8 cellular contexts compared by ENCODE assay signal in genomic region chr17:48052956-48053757, GRCh38. TPM values are rescaled to one million over a fixed set of nuclear protein-coding genes. Genes with fewer than 3 reads are reported as not detected.
DNase-seq lines count a peak whose midpoint lies in the region; ATAC-seq and TF ChIP-seq lines count a peak whose summit lies in the region.

No MANE protein-coding gene starts in this region.

- peak overlapping the region; percentile 58 for H3K4me2 ChIP-seq in parathyroid adenoma (ENCODE audit: low read length)

- no peaks in the 10 kb centered on the region for H3K27me3 Mint-ChIP-seq in activated CD4-positive, alpha-beta memory T cell treated with anti-CD3 and anti-CD28 coated beads for 36 hours

- H3K4me1 ChIP-seq in gastroesophageal sphincter = peaks cover 16 to 79% (median 57%) of the 10 kb centered on the region in 3 donors
- peaks cover 50% of the 10 kb centered on the region for H3K4me1 ChIP-seq in parathyroid adenoma

- ATAC-seq in gastroesophageal sphincter = peak; percentile 25
- ATAC-seq in GM18519 (IDR thresholded peaks at IDR 0.05; ENCODE audit: low FRiP score, unreplicated experiment) = no peak
- ATAC-seq in HG02840 (IDR thresholded peaks at IDR 0.05; ENCODE audit: low FRiP score, unreplicated experiment) = no peak

- H3K4me3 ChIP-seq in MG63 = no peak overlapping the region
- peak overlapping the region; percentile 8 to 77 for H3K4me3 ChIP-seq in gastroesophageal sphincter
- H3K4me3 ChIP-seq in parathyroid adenoma (ENCODE audit: low read depth, low read length) = peak overlapping the region; percentile 38

- TF ChIP-seq CTCF in C4-2B (conservative IDR thresholded peaks at IDR 0.05) (no peak), gastroesophageal sphincter (IDR thresholded peaks at IDR 0.05) (peak in 1 of 4 experiments; percentile 23), parathyroid adenoma (IDR thresholded peaks at IDR 0.05) (no peak)

- intact Hi-C loops in activated CD4-positive, alpha-beta memory T cell treated with anti-CD3 and anti-CD28 coated beads for 36 hours (cut with micrococcal nuclease) = no loop called here

- H3K27ac Mint-ChIP-seq in activated CD4-positive, alpha-beta memory T cell treated with anti-CD3 and anti-CD28 coated beads for 36 hours = peak overlapping the region; percentile 74

- peak overlapping the region; percentile 55 for H3K27ac ChIP-seq in C4-2B
- peak overlapping the region; percentile 81 to 99 (median 96) for H3K27ac ChIP-seq in gastroesophageal sphincter
- peak overlapping the region; percentile 63 for H3K27ac ChIP-seq in parathyroid adenoma

- TF ChIP-seq EP300 in gastroesophageal sphincter (IDR thresholded peaks at IDR 0.05) = no peak

- POLR2A ChIA-PET in activated CD4-positive, alpha-beta memory T cell treated with anti-CD3 and anti-CD28 coated beads for 36 hours (lab: Charles Lee) = interaction anchor here (1.3 kb wide), 1 partner anchor 9 kb away, joined by 6 read pairs; no protein-coding TSS in a partner anchor

- H3K9ac ChIP-seq in parathyroid adenoma = no peak overlapping the region

- H3K36me3 ChIP-seq in MG63 = peaks cover 75% of the 10 kb centered on the region
- peaks cover 0 to 46% of the 10 kb centered on the region in 2 donors for H3K36me3 ChIP-seq in gastroesophageal sphincter
- H3K36me3 ChIP-seq in parathyroid adenoma (ENCODE audit: control insufficient read depth, insufficient read depth, low read length) = no peaks in the 10 kb centered on the region

- H3K36me3 Mint-ChIP-seq in activated CD4-positive, alpha-beta memory T cell treated with anti-CD3 and anti-CD28 coated beads for 36 hours = peaks cover 69% of the 10 kb centered on the region

- peak overlapping the region; percentile 71 for H2AFZ ChIP-seq in parathyroid adenoma

- H3K9me3 ChIP-seq in MG63 (no peaks in the 10 kb centered on the region), gastroesophageal sphincter (no peaks in the 10 kb centered on the region), parathyroid adenoma (ENCODE audit: control insufficient read depth, low read length) (no peaks in the 10 kb centered on the region)

- peak; percentile 48 for DNase-seq in MG63
- no peak for DNase-seq in activated CD4-positive, alpha-beta memory T cell treated with anti-CD3 and anti-CD28 coated beads for 36 hours
- no peak for DNase-seq in activated CD4-positive, alpha-beta T cell treated with anti-CD3 and anti-CD28 coated beads for 4 hours

- no peak overlapping the region for H3K4me3 Mint-ChIP-seq in activated CD4-positive, alpha-beta memory T cell treated with anti-CD3 and anti-CD28 coated beads for 36 hours

- 14 to 20% methylated on average over 1 to 3 of the region's 5 CpGs for WGBS in gastroesophageal sphincter (ENCODE audit: low coverage in 1 of 2), 2 donors

- TF ChIP-seq POLR2A in gastroesophageal sphincter (IDR thresholded peaks at IDR 0.05) = no peak

- H3K4me1 Mint-ChIP-seq in activated CD4-positive, alpha-beta memory T cell treated with anti-CD3 and anti-CD28 coated beads for 36 hours (ENCODE audit: low read depth) = peaks cover 74% of the 10 kb centered on the region

- no peaks in the 10 kb centered on the region for H3K27me3 ChIP-seq in MG63
- no peaks in the 10 kb centered on the region for H3K27me3 ChIP-seq in gastroesophageal sphincter
- no peaks in the 10 kb centered on the region for H3K27me3 ChIP-seq in parathyroid adenoma (ENCODE audit: control insufficient read depth, insufficient read depth, low read length)

- CTCF ChIA-PET in activated CD4-positive, alpha-beta memory T cell treated with anti-CD3 and anti-CD28 coated beads for 36 hours (lab: Charles Lee) = interaction anchor here (1.7 kb wide), 1 partner anchor 27 kb away, joined by 5 read pairs; no protein-coding TSS in a partner anchor

- no peaks in the 10 kb centered on the region for H3K9me3 Mint-ChIP-seq in activated CD4-positive, alpha-beta memory T cell treated with anti-CD3 and anti-CD28 coated beads for 36 hours

- peaks cover 32% of the 10 kb centered on the region for H3K79me2 ChIP-seq in parathyroid adenoma

RNA-seq across cellular contexts. Expression of gene NFE2L1, which starts 5.0 kb away (rescaled TPM):
- total RNA-seq in MG63 (2014; rRNA removed; shearing (Covaris generic); ENCODE audit: low replicate concordance) = 33.6 and 47.7 TPM in 2 replicates
- 10 to 100 TPM; 82.4 to 84.1 TPM for total RNA-seq in activated CD4-positive, alpha-beta memory T cell treated with anti-CD3 and anti-CD28 coated beads for 36 hours
- total RNA-seq in gastroesophageal sphincter = 100 to 1,000 TPM; 166 to 289 (median 182) TPM

RNA-seq across cellular contexts. Expression of gene COPZ2, which starts 15.6 kb away (rescaled TPM):
- total RNA-seq in MG63 (2014; rRNA removed; shearing (Covaris generic); ENCODE audit: low replicate concordance) = 91.7 and 130 TPM in 2 replicates
- 1 to 10 TPM; 4.9 to 6.2 TPM for total RNA-seq in activated CD4-positive, alpha-beta memory T cell treated with anti-CD3 and anti-CD28 coated beads for 36 hours
- total RNA-seq in gastroesophageal sphincter = 10 to 100 TPM; 40.6 to 75.5 (median 49.4) TPM

RNA-seq across cellular contexts. Expression of gene CBX1, which starts 48.1 kb away (rescaled TPM):
- 50.7 and 59.1 TPM in 2 replicates for total RNA-seq in MG63 (2014; rRNA removed; shearing (Covaris generic); ENCODE audit: low replicate concordance)
- total RNA-seq in activated CD4-positive, alpha-beta memory T cell treated with anti-CD3 and anti-CD28 coated beads for 36 hours = 10 to 100 TPM; 55.3 to 56.7 TPM
- total RNA-seq in gastroesophageal sphincter = 10 to 100 TPM; 46.0 to 59.3 (median 55.0) TPM

RNA-seq across cellular contexts. Expression of gene SNX11, which starts 54.4 kb away (rescaled TPM):
- total RNA-seq in MG63 (2014; rRNA removed; shearing (Covaris generic); ENCODE audit: low replicate concordance) = 19.3 and 19.7 TPM in 2 replicates
- total RNA-seq in activated CD4-positive, alpha-beta memory T cell treated with anti-CD3 and anti-CD28 coated beads for 36 hours = 10 to 100 TPM; 19.7 to 21.7 TPM
- total RNA-seq in gastroesophageal sphincter = 10 to 100 TPM; 12.4 to 20.5 (median 16.8) TPM

Comparison
In these comparisons a context has a peak if more than half of its experiments do, and no peak if none do; other contexts are left out.
1. RNA of gene COPZ2, which starts 15.6 kb away (total RNA-seq): 91.7 to 130 TPM in MG63 and 40.6 to 75.5 TPM in gastroesophageal sphincter; 4.9 to 6.2 TPM in activated CD4-positive, alpha-beta memory T cell treated with anti-CD3 and anti-CD28 coated beads for 36 hours; every median in the first group is over 4 times any median in the second.
2. Peak in every context shown above with its lines, with median percentiles within 50 percentile points of each other: H3K27ac ChIP-seq.